1 cellular context compared by ENCODE assay signal in the genomic region with DNA sequence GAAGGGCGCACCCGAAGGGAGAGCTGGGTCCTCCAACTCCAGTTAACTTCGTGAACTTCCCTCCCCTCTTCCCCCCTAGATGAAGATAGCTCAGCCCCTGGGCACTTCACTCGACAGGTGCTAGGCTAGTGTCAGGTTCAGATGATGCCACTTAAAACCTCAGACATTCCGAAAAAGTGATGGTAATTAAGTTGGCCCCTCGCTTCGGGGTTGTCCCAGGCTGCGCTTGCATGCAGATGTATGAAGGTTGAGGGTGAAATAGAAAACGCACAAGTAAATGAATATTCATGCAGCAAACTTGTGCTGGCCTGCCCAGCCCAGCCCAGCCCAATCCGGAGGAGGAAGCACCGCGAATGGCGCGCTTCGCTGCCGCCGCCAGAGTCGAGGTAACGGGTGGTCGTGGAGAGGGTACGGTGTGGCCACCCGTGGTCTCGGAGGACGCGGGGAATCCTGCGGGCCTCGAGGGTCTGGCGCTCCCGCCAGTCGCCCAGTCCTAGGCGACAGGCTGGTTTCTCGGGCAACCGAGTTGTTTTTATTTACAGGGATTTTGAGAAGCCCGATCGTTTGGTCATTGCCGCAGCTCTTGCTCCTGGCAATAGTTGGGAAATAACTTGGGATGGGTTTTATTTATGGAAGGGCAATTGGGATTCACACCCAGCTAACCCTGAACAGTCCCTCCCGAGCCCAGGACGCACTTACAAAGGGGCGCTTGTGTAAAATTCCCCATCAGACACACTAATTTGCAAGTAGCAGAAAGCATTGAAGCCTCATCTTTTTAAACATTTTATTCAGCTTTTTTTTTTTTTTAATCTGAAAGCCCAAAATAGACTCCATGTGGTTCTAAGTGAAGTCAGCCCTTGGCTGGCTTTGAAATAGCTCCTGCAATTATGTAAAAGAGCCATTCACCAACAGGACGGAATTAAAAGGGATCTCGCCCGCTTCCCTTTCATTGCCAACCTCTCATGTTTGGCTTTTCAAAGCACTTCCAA.
A peak's percentile ranks its signal among the peaks of the same experiment; 100 is the strongest.
TF ChIP-seq lines count a peak whose summit lies in the region.

No MANE protein-coding gene starts in this region.

TF ChIP-seq in H1, 55 proteins besides CTCF, POLR2A, EP300 and RAD21 (continued from another document):
- TF ChIP-seq, protein P1, sequence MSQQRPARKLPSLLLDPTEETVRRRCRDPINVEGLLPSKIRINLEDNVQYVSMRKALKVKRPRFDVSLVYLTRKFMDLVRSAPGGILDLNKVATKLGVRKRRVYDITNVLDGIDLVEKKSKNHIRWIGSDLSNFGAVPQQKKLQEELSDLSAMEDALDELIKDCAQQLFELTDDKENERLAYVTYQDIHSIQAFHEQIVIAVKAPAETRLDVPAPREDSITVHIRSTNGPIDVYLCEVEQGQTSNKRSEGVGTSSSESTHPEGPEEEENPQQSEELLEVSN (IDR thresholded peaks at IDR 0.05) = peak; percentile 74; the same call in 1 of the 2 replicates
- TF ChIP-seq SUZ12 (IDR thresholded peaks at IDR 0.05; ENCODE audit: low read length) (peak; percentile 73; the same call in 1 of the 2 replicates), KDM1A (IDR thresholded peaks at IDR 0.05; ENCODE audit: borderline replicate concordance, low read length) (peak; percentile 10; the same call in 1 of the 2 replicates), EZH2 (IDR thresholded peaks at IDR 0.05; ENCODE audit: low read depth, low read length, severe bottlenecking) (peak; percentile 4), KDM4A (IDR thresholded peaks at IDR 0.05; ENCODE audit: low read depth, low read length, severe bottlenecking) (peak; percentile 47), POU5F1 (IDR thresholded peaks at IDR 0.05; ENCODE audit: low read depth, low read length) (peak; percentile 27; the same call in 1 of the 2 replicates), RNF2 (IDR thresholded peaks at IDR 0.05; ENCODE audit: borderline replicate concordance, low read depth, low read length, missing control alignments, poor library complexity, severe bottlenecking) (peak; percentile 92)
- TF ChIP-seq, protein P2, sequence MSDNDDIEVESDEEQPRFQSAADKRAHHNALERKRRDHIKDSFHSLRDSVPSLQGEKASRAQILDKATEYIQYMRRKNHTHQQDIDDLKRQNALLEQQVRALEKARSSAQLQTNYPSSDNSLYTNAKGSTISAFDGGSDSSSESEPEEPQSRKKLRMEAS (IDR thresholded peaks at IDR 0.05) = no peak; the same call in 1 of the 2 replicates
TF ChIP-seq in H1: peak in this region for 7.
